In genomic region chr12:77814361-77814760, GRCh38 we compare ENCODE assay signal across 14 cellular contexts. TPM values are rescaled to one million over a fixed set of nuclear protein-coding genes. Genes with fewer than 3 reads are reported as not detected.
"Had no signal": no experiment of that assay in that cellular context is flagged by ENCODE, and none has a peak within 500 bp of the region (broad histone marks: within the 10 kb centered on the region; RNA-seq: fewer than 3 reads in every experiment).

No MANE protein-coding gene starts in this region.

- H3K27ac Mint-ChIP-seq: activated CD8-positive, alpha-beta memory T cell treated with anti-CD3 and anti-CD28 coated beads, Interleukin-2, amount 10 ng/mL, durations not matched to agents 7 days and 5 days; activated naive CD8-positive, alpha-beta T cell treated with anti-CD3 and anti-CD28 coated beads for 36 hours had no signal

- H3K9me3 ChIP-seq: breast epithelium, ovary, stomach had no signal

- H3K4me1 Mint-ChIP-seq: activated CD8-positive, alpha-beta memory T cell treated with anti-CD3 and anti-CD28 coated beads, Interleukin-2, amount 10 ng/mL, durations not matched to agents 7 days and 5 days; activated naive CD8-positive, alpha-beta T cell treated with anti-CD3 and anti-CD28 coated beads for 36 hours; neural crest cell had no signal

- H3K4me3 ChIP-seq: breast epithelium, dorsolateral prefrontal cortex, ovary, stomach had no signal

- H3K27ac ChIP-seq: breast epithelium, dorsolateral prefrontal cortex, ovary, stomach had no signal

- H3K4me3 Mint-ChIP-seq: activated CD8-positive, alpha-beta memory T cell treated with anti-CD3 and anti-CD28 coated beads, Interleukin-2, amount 10 ng/mL, durations not matched to agents 7 days and 5 days; activated naive CD8-positive, alpha-beta T cell treated with anti-CD3 and anti-CD28 coated beads for 36 hours; activated T-cell treated with anti-CD3 and anti-CD28 coated beads, Interleukin-2, amount 50 U/mL, for 4 hours; neural crest cell had no signal

- H3K36me3 Mint-ChIP-seq: activated CD8-positive, alpha-beta memory T cell treated with anti-CD3 and anti-CD28 coated beads, Interleukin-2, amount 10 ng/mL, durations not matched to agents 7 days and 5 days; activated naive CD8-positive, alpha-beta T cell treated with anti-CD3 and anti-CD28 coated beads for 36 hours had no signal

- ATAC-seq: activated CD8-positive, alpha-beta memory T cell treated with anti-CD3 and anti-CD28 coated beads, Interleukin-2, amount 10 ng/mL, durations not matched to agents 7 days and 5 days; activated T-cell treated with anti-CD3 and anti-CD28 coated beads, Interleukin-2, amount 50 U/mL, for 4 hours had no signal

- H3K27me3 Mint-ChIP-seq: activated CD8-positive, alpha-beta memory T cell treated with anti-CD3 and anti-CD28 coated beads, Interleukin-2, amount 10 ng/mL, durations not matched to agents 7 days and 5 days; activated naive CD8-positive, alpha-beta T cell treated with anti-CD3 and anti-CD28 coated beads for 36 hours had no signal

- H3K9me3 Mint-ChIP-seq: activated naive CD8-positive, alpha-beta T cell treated with anti-CD3 and anti-CD28 coated beads for 36 hours; neural crest cell had no signal

- H3K4me1 ChIP-seq: breast epithelium had no signal

- H3K36me3 ChIP-seq: breast epithelium, ovary, stomach had no signal

- H3K27me3 ChIP-seq: breast epithelium, dorsolateral prefrontal cortex, ovary, stomach had no signal

- DNase-seq: activated CD4-positive, alpha-beta T cell treated with anti-CD3 and anti-CD28 coated beads, Interleukin-2, amount 50 U/mL, for 4 hours; activated CD4-positive, CD25-positive, alpha-beta regulatory T cell treated with anti-CD3 and anti-CD28 coated beads, Interleukin-2, amount 50 U/mL, for 72 hours; activated CD8-positive, alpha-beta memory T cell treated with anti-CD3 and anti-CD28 coated beads, Interleukin-2, amount 10 ng/mL, durations not matched to agents 7 days and 5 days; activated gamma-delta T cell treated with Interleukin-2 at 50 U/mL for 16 hours; activated naive CD8-positive, alpha-beta T cell treated with anti-CD3 and anti-CD28 coated beads for 36 hours; activated T-cell treated with anti-CD3 and anti-CD28 coated beads, Interleukin-2, amount 50 U/mL, for 4 hours; dorsolateral prefrontal cortex; hippocampal formation; kidney glomerular epithelial cell; ovary; stimulated activated CD4-positive, alpha-beta T cell treated with anti-CD3 and anti-CD28 coated beads, Interleukin-4, amount 100 ng/mL, for 4 hours; stomach had no signal

RNA-seq across cellular contexts. Expression of gene NAV3, which starts 16.3 kb away (rescaled TPM):
- total RNA-seq: activated CD8-positive, alpha-beta memory T cell treated with anti-CD3 and anti-CD28 coated beads, Interleukin-2, amount 10 ng/mL, durations not matched to agents 7 days and 5 days; activated naive CD8-positive, alpha-beta T cell treated with anti-CD3 and anti-CD28 coated beads for 36 hours had no signal
